In the genomic region with DNA sequence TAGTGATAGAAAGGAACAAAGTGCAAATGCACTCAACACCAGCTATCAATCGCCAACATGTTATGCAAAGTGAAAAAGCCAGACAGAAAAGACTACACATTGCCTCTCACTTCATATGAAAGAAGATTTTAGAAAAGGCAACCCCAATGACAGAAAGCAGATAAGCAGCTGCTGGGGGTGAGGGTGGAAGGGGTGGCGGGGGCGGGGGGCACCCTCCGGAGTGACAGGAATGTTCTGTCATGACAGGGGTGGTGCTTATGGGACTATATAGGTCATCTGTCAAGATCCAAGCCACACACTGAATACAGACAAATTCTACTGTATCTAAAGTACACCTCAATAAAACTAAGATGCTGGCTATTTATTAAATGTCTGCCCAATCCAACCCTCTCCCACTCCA, we compare ENCODE assay signal across 9 cellular contexts.
DNase-seq lines count a peak whose midpoint lies in the region; ATAC-seq and TF ChIP-seq lines count a peak whose summit lies in the region.
"Had no signal": no experiment of that assay in that cellular context is flagged by ENCODE, and none has a peak within 500 bp of the region (broad histone marks: within the 10 kb centered on the region; RNA-seq: fewer than 3 reads in every experiment).

No MANE protein-coding gene starts in this region.

- H3K9ac ChIP-seq in MM.1S (ENCODE audit: low read length), result no peak overlapping the region

- DNase-seq in MM.1S, result no peak
- no peak for DNase-seq in effector memory CD4-positive, alpha-beta T cell
- no peak for DNase-seq in NCI-H2029 treated with DMSO at 0.1 percent for 48 hours (lab: John Stamatoyannopoulos, UW)
- no peak for DNase-seq in stimulated activated CD4-positive, alpha-beta T cell treated with anti-CD3 and anti-CD28 coated beads, Interleukin-2, amount 100 ng/mL, for 48 hours
- DNase-seq: NCI-H1417 treated with DMSO at 0.1 percent for 48 hours had no signal

- H2AFZ ChIP-seq in ACC112 (ENCODE audit: low read length, unreplicated experiment), result no peak overlapping the region
- H2AFZ ChIP-seq in MM.1S (ENCODE audit: low read length), result no peak overlapping the region

- H3K4me3 ChIP-seq in ACC112 (ENCODE audit: low read depth, low read length) (peak overlapping the region; percentile 67), MM.1S (ENCODE audit: low read length) (no peak overlapping the region), neutrophil (ENCODE audit: low read depth in 1 of 2, low read length in 1 of 2) (no peak overlapping the region)
- H3K4me3 ChIP-seq in effector memory CD4-positive, alpha-beta T cell (ENCODE audit: insufficient read depth, low read depth, low read length, poor library complexity, severe bottlenecking), result no peak overlapping the region

- TF ChIP-seq CTCF in MM.1S (IDR thresholded peaks at IDR 0.05; ENCODE audit: low read length) (no peak), neutrophil (IDR thresholded peaks at IDR 0.05) (no peak)

- peak overlapping the region; percentile 68; the same call in 1 of the 2 replicates for H3K4me2 ChIP-seq in MM.1S (ENCODE audit: low read depth, low read length)

- no peaks in the 10 kb centered on the region for H3K27me3 ChIP-seq in ACC112 (ENCODE audit: insufficient read depth, low read length)
- H3K27me3 ChIP-seq in MM.1S (replicated peaks; ENCODE audit: insufficient read depth, low read length), result no peaks in the 10 kb centered on the region
- no peaks in the 10 kb centered on the region for H3K27me3 ChIP-seq in effector memory CD4-positive, alpha-beta T cell (replicated peaks; ENCODE audit: control insufficient read depth, insufficient read depth, low read length, poor library complexity, severe bottlenecking)
- H3K27me3 ChIP-seq in neutrophil, result no peaks in the 10 kb centered on the region

- H3K9me3 ChIP-seq in MM.1S (replicated peaks; ENCODE audit: insufficient read depth, low read length) (no peaks in the 10 kb centered on the region), neutrophil (no peaks in the 10 kb centered on the region)
- H3K9me3 ChIP-seq in effector memory CD4-positive, alpha-beta T cell (ENCODE audit: control insufficient read depth, low read length), result no peaks in the 10 kb centered on the region

- H4K20me1 ChIP-seq in MM.1S (ENCODE audit: insufficient read depth, low read length), result peaks cover 19% of the 10 kb centered on the region

- no peaks in the 10 kb centered on the region for H3K9me2 ChIP-seq in MM.1S (replicated peaks; ENCODE audit: insufficient read depth, low read length)

- no peak for ATAC-seq in GM18520 (IDR thresholded peaks at IDR 0.05; ENCODE audit: unreplicated experiment)
- ATAC-seq in HG02678 (IDR thresholded peaks at IDR 0.05; ENCODE audit: unreplicated experiment), result no peak

- H3F3A ChIP-seq in MM.1S (ENCODE audit: insufficient read depth, low read length), result peaks cover 23% of the 10 kb centered on the region

- H3K79me2 ChIP-seq in ACC112 (ENCODE audit: control insufficient read depth, insufficient read depth, low read length, unreplicated experiment) (peaks cover 93% of the 10 kb centered on the region), MM.1S (ENCODE audit: low read length) (peaks cover 100% of the 10 kb centered on the region)

- H3K27ac ChIP-seq in ACC112 (ENCODE audit: low read depth, low read length) (peak overlapping the region; percentile 90), MM.1S (ENCODE audit: low read length) (peak overlapping the region; percentile 86; the same call in 1 of the 2 replicates), neutrophil (peak overlapping the region; percentile 39)
- peak overlapping the region; percentile 74 for H3K27ac ChIP-seq in effector memory CD4-positive, alpha-beta T cell (ENCODE audit: insufficient read depth, low read length, poor library complexity, severe bottlenecking)

- H3K36me3 ChIP-seq in ACC112 (ENCODE audit: insufficient read depth, low read length) (peaks cover 34% of the 10 kb centered on the region), MM.1S (replicated peaks; ENCODE audit: insufficient read depth, low read length) (peaks cover 26% of the 10 kb centered on the region), neutrophil (peaks cover 98% of the 10 kb centered on the region)
- peaks cover 39% of the 10 kb centered on the region for H3K36me3 ChIP-seq in effector memory CD4-positive, alpha-beta T cell (ENCODE audit: control insufficient read depth, insufficient read depth, low read length)

- peaks cover 71% of the 10 kb centered on the region for H3K4me1 ChIP-seq in ACC112 (ENCODE audit: control insufficient read depth, insufficient read depth, low read length, unreplicated experiment)
- H3K4me1 ChIP-seq in MM.1S (ENCODE audit: low read length), result peaks cover 59% of the 10 kb centered on the region
- H3K4me1 ChIP-seq in effector memory CD4-positive, alpha-beta T cell (ENCODE audit: control insufficient read depth, insufficient read depth, low read length, poor library complexity, severe bottlenecking), result peaks cover 81% of the 10 kb centered on the region
- peaks cover 9 to 48% of the 10 kb centered on the region in 2 experiments for H3K4me1 ChIP-seq in neutrophil (ENCODE audit: control insufficient read depth in 1 of 2, insufficient read depth in 1 of 2, low read depth in 1 of 2, low read length in 1 of 2)

Comparison
In these comparisons a context has a peak if more than half of its experiments do, and no peak if none do; other contexts are left out.
1. H3K27ac ChIP-seq: peak in every context shown above with its lines; median percentile 90 in ACC112; 86 in MM.1S; 74 in effector memory CD4-positive, alpha-beta T cell; 39 in neutrophil.